In genomic region chr12:54988402-54989054, GRCh38 we compare ENCODE assay signal across 1 cellular context.
TF ChIP-seq lines count a peak whose summit lies in the region.

No MANE protein-coding gene starts in this region.

TF ChIP-seq in HepG2, 621 proteins besides CTCF, POLR2A, EP300 and RAD21:
- TF ChIP-seq MAFK (conservative IDR thresholded peaks at IDR 0.05 in 1 of 2, IDR thresholded peaks at IDR 0.05 in 1 of 2; ENCODE audit: low read length in 2 of 2) (peak; percentile 10 to 42; a peak in 2 of 4 replicates), ATF4 (CRISPR knock-in tag; IDR thresholded peaks at IDR 0.05) (no peak), SMAD9 (CRISPR knock-in tag; IDR thresholded peaks at IDR 0.05) (no peak), MAFF (IDR thresholded peaks at IDR 0.05; ENCODE audit: low read depth, low read length) (0 out of 2 replicates have a peak, but pooled peaks have one; percentile 18)
